ENCODE assay signal across 22 cellular contexts in genomic region chr14:101713641-101714349, GRCh38. TPM values are rescaled to one million over a fixed set of nuclear protein-coding genes. Genes with fewer than 3 reads are reported as not detected.
A peak's percentile ranks its signal among the peaks of the same experiment; 100 is the strongest.
DNase-seq lines count a peak whose midpoint lies in the region; ATAC-seq, FAIRE-seq and TF ChIP-seq lines count a peak whose summit lies in the region.
"Had no signal": no experiment of that assay in that cellular context is flagged by ENCODE, and none has a peak within 500 bp of the region (broad histone marks: within the 10 kb centered on the region; RNA-seq: fewer than 3 reads in every experiment).

No MANE protein-coding gene starts in this region.

- POLR2A ChIA-PET in CD4-positive, alpha-beta T cell (lab: Charles Lee): interaction anchor here (0.6 kb wide), 2 partner anchors 96 to 587 kb away, joined by 3 read pairs; no protein-coding TSS in a partner anchor

- no peaks in the 10 kb centered on the region for H3K27me3 ChIP-seq in CD4-positive, alpha-beta T cell (ENCODE audit: control insufficient read depth, insufficient read depth, low read length)
- H3K27me3 ChIP-seq in body of pancreas: no peaks in the 10 kb centered on the region
- H3K27me3 ChIP-seq: hepatocyte, right atrium auricular region, thyroid gland had no signal

- in situ Hi-C loops in GM13976 (cut with MboI; ENCODE audit: low sequenced_read_pairs, unreplicated experiment): no loop called here

- no peaks in the 10 kb centered on the region for H3K36me3 ChIP-seq in body of pancreas (replicated peaks in 1 of 2; ENCODE audit: insufficient read depth in 1 of 2, low read depth in 2 of 2)
- H3K36me3 ChIP-seq: lower lobe of right lung, right atrium auricular region, thyroid gland had no signal

- no peaks in the 10 kb centered on the region for H3K36me3 Mint-ChIP-seq in CD4-positive, alpha-beta T cell (ENCODE audit: low read depth)
- H3K36me3 Mint-ChIP-seq in activated naive CD8-positive, alpha-beta T cell treated with anti-CD3 and anti-CD28 coated beads, Interleukin-2, amount 50 U/mL, for 24 hours (ENCODE audit: low read depth): no peaks in the 10 kb centered on the region
- peaks cover 6% of the 10 kb centered on the region for H3K36me3 Mint-ChIP-seq in natural killer cell treated with Interleukin-12 subunit alpha and Interleukin-12 subunit beta and Interleukin-15 and Interleukin-18, amount 100 ng/mL, for 72 hours

- H3K27me3 Mint-ChIP-seq in CD4-positive, alpha-beta T cell: no peaks in the 10 kb centered on the region
- no peaks in the 10 kb centered on the region for H3K27me3 Mint-ChIP-seq in activated naive CD8-positive, alpha-beta T cell treated with anti-CD3 and anti-CD28 coated beads, Interleukin-2, amount 50 U/mL, for 24 hours
- no peaks in the 10 kb centered on the region for H3K27me3 Mint-ChIP-seq in natural killer cell treated with Interleukin-12 subunit alpha and Interleukin-12 subunit beta and Interleukin-15 and Interleukin-18, amount 100 ng/mL, for 72 hours

- WGBS in body of pancreas, 2 donors: 91 to 95% methylated on average over 5 to 6 of the region's 6 CpGs

- ATAC-seq in CD4-positive, alpha-beta T cell (ENCODE audit: poor library complexity): no peak
- no peak for ATAC-seq in activated naive CD8-positive, alpha-beta T cell treated with anti-CD3 and anti-CD28 coated beads, Interleukin-2, amount 50 U/mL, for 24 hours
- peak; percentile 83 to 90 for ATAC-seq in natural killer cell treated with Interleukin-12 subunit alpha and Interleukin-12 subunit beta and Interleukin-15 and Interleukin-18, amount 100 ng/mL, for 72 hours
- no peak for ATAC-seq in body of pancreas
- ATAC-seq: lower lobe of right lung, SK-N-SH treated with all-trans-retinoic acid at 6 μM for 48 hours had no signal

- peak in 1 of 10 experiments; percentile 6 for DNase-seq in CD4-positive, alpha-beta T cell
- DNase-seq in GM13976 (ENCODE audit: low spot score) (peak; percentile 11), body of pancreas (no peak), HTR-8/SVneo (ENCODE audit: insufficient read length, low spot score) (no peak), NCI-H146 treated with DMSO at 0.1 percent for 48 hours (lab: John Stamatoyannopoulos, UW; ENCODE audit: unreplicated experiment) (no peak)
- DNase-seq in activated naive CD8-positive, alpha-beta T cell treated with anti-CD3 and anti-CD28 coated beads, Interleukin-2, amount 50 U/mL, for 24 hours: no peak
- no peak for DNase-seq in natural killer cell treated with Interleukin-12 subunit alpha and Interleukin-12 subunit beta and Interleukin-15 and Interleukin-18, amount 100 ng/mL, for 72 hours (ENCODE audit: low spot score)
- DNase-seq: AML-193; KG1; lower lobe of right lung; NCI-H1930; NCI-H446; stimulated activated CD4-positive, alpha-beta T cell treated with anti-CD3 and anti-CD28 coated beads, Interleukin-15, amount 100 ng/mL, for 24 hours; stimulated activated naive CD4-positive, alpha-beta T cell; thyroid gland had no signal

- H3K4me3 Mint-ChIP-seq in CD4-positive, alpha-beta T cell: no peak overlapping the region
- no peak overlapping the region for H3K4me3 Mint-ChIP-seq in activated naive CD8-positive, alpha-beta T cell treated with anti-CD3 and anti-CD28 coated beads, Interleukin-2, amount 50 U/mL, for 24 hours
- H3K4me3 Mint-ChIP-seq in natural killer cell treated with Interleukin-12 subunit alpha and Interleukin-12 subunit beta and Interleukin-15 and Interleukin-18, amount 100 ng/mL, for 72 hours: peak overlapping the region; percentile 45

- H3K4me3 ChIP-seq in body of pancreas: no peak overlapping the region
- H3K4me3 ChIP-seq: hepatocyte, lower lobe of right lung, right atrium auricular region, thyroid gland had no signal

- intact Hi-C loops in CD4-positive, alpha-beta T cell (cut with DNase I, micrococcal nuclease): no loop called here
- intact Hi-C loops in body of pancreas (cut with DNase I): no loop called here

- no peak for TF ChIP-seq CTCF in CD4-positive, alpha-beta T cell (IDR thresholded peaks at IDR 0.05)
- TF ChIP-seq CTCF in GM13976 (IDR thresholded peaks at IDR 0.05; ENCODE audit: borderline replicate concordance, control extremely low read depth, extremely low read depth, insufficient read depth, missing control alignments): no peak
- TF ChIP-seq CTCF in body of pancreas (IDR thresholded peaks at IDR 0.05): no peak

- H3K27ac Mint-ChIP-seq in CD4-positive, alpha-beta T cell: peak overlapping the region; percentile 38
- H3K27ac Mint-ChIP-seq in activated naive CD8-positive, alpha-beta T cell treated with anti-CD3 and anti-CD28 coated beads, Interleukin-2, amount 50 U/mL, for 24 hours: peak overlapping the region; percentile 25
- peak overlapping the region; percentile 91 to 93 for H3K27ac Mint-ChIP-seq in natural killer cell treated with Interleukin-12 subunit alpha and Interleukin-12 subunit beta and Interleukin-15 and Interleukin-18, amount 100 ng/mL, for 72 hours

- no peak overlapping the region for H3K27ac ChIP-seq in CD4-positive, alpha-beta T cell (ENCODE audit: low read depth, low read length)
- H3K27ac ChIP-seq in body of pancreas: no peak overlapping the region
- H3K27ac ChIP-seq: hepatocyte, lower lobe of right lung, right atrium auricular region, thyroid gland had no signal

- no peaks in the 10 kb centered on the region for H3K9me3 ChIP-seq in CD4-positive, alpha-beta T cell (ENCODE audit: control insufficient read depth, low read length)
- no peaks in the 10 kb centered on the region for H3K9me3 ChIP-seq in body of pancreas
- H3K9me3 ChIP-seq: lower lobe of right lung, right atrium auricular region, thyroid gland had no signal

- TF ChIP-seq POLR2A in body of pancreas (IDR thresholded peaks at IDR 0.05): no peak

- no peaks in the 10 kb centered on the region for H3K4me1 ChIP-seq in body of pancreas
- H3K4me1 ChIP-seq: lower lobe of right lung, right atrium auricular region had no signal

- no peaks in the 10 kb centered on the region for H3K9me3 Mint-ChIP-seq in CD4-positive, alpha-beta T cell
- no peaks in the 10 kb centered on the region for H3K9me3 Mint-ChIP-seq in activated naive CD8-positive, alpha-beta T cell treated with anti-CD3 and anti-CD28 coated beads, Interleukin-2, amount 50 U/mL, for 24 hours
- no peaks in the 10 kb centered on the region for H3K9me3 Mint-ChIP-seq in natural killer cell treated with Interleukin-12 subunit alpha and Interleukin-12 subunit beta and Interleukin-15 and Interleukin-18, amount 100 ng/mL, for 72 hours

- peaks cover 21% of the 10 kb centered on the region for H3K4me1 Mint-ChIP-seq in CD4-positive, alpha-beta T cell (ENCODE audit: low read depth)
- H3K4me1 Mint-ChIP-seq in activated naive CD8-positive, alpha-beta T cell treated with anti-CD3 and anti-CD28 coated beads, Interleukin-2, amount 50 U/mL, for 24 hours: peaks cover 13% of the 10 kb centered on the region
- H3K4me1 Mint-ChIP-seq in natural killer cell treated with Interleukin-12 subunit alpha and Interleukin-12 subunit beta and Interleukin-15 and Interleukin-18, amount 100 ng/mL, for 72 hours (ENCODE audit: low read depth in 2 of 2): peaks cover 47 to 62% of the 10 kb centered on the region in 2 donors

- no peak for FAIRE-seq in HTR-8/SVneo (lab: Jason Lieb, UNC)
- FAIRE-seq: astrocyte, endothelial cell of umbilical vein, islet of Langerhans, TTC549 had no signal

- CTCF ChIA-PET in CD4-positive, alpha-beta T cell (lab: Charles Lee): no interaction called here

RNA-seq across cellular contexts. Expression of gene PPP2R5C, which starts 47.7 kb away (rescaled TPM):
- 100 to 1,000 TPM; 463 to 487 TPM for total RNA-seq in CD4-positive, alpha-beta T cell
- 100 to 1,000 TPM; 149 to 210 TPM for total RNA-seq in natural killer cell treated with Interleukin-12 subunit alpha and Interleukin-12 subunit beta and Interleukin-15 and Interleukin-18, amount 100 ng/mL, for 72 hours
- total RNA-seq in body of pancreas: 10 to 100 TPM; 59.0 to 77.6 TPM

Comparison
In these comparisons a context has a peak if more than half of its experiments do, and no peak if none do; other contexts are left out.
1. ATAC-seq: peak in natural killer cell treated with Interleukin-12 subunit alpha and Interleukin-12 subunit beta and Interleukin-15 and Interleukin-18, amount 100 ng/mL, for 72 hours (2 of 2); none in CD4-positive, alpha-beta T cell (single experiment), activated naive CD8-positive, alpha-beta T cell treated with anti-CD3 and anti-CD28 coated beads, Interleukin-2, amount 50 U/mL, for 24 hours (single experiment) and body of pancreas (single experiment).
2. H3K27ac Mint-ChIP-seq: peak in every context shown above with its lines; median percentile 92 in natural killer cell treated with Interleukin-12 subunit alpha and Interleukin-12 subunit beta and Interleukin-15 and Interleukin-18, amount 100 ng/mL, for 72 hours; 38 in CD4-positive, alpha-beta T cell; 25 in activated naive CD8-positive, alpha-beta T cell treated with anti-CD3 and anti-CD28 coated beads, Interleukin-2, amount 50 U/mL, for 24 hours.